21 cellular contexts compared by ENCODE assay signal in genomic region chr15:48505067-48505466, GRCh38.
DNase-seq lines count a peak whose midpoint lies in the region; ATAC-seq, FAIRE-seq and TF ChIP-seq lines count a peak whose summit lies in the region.
"Had no signal": no experiment of that assay in that cellular context is flagged by ENCODE, and none has a peak within 500 bp of the region (broad histone marks: within the 10 kb centered on the region; RNA-seq: fewer than 3 reads in every experiment).

No MANE protein-coding gene starts in this region.

- no peak for ATAC-seq in A549
- ATAC-seq in CD4-positive, alpha-beta T cell (ENCODE audit: poor library complexity) = no peak

- H3K27ac Mint-ChIP-seq in HFFc6 = peak overlapping the region; percentile 47
- peak overlapping the region; percentile 63 for H3K27ac Mint-ChIP-seq in chondrocyte (ENCODE audit: unreplicated experiment)
- peak overlapping the region; percentile 54 for H3K27ac Mint-ChIP-seq in osteocyte (ENCODE audit: unreplicated experiment)
- H3K27ac Mint-ChIP-seq in CD4-positive, alpha-beta T cell = no peak overlapping the region
- H3K27ac Mint-ChIP-seq: B cell; CD4-positive, alpha-beta memory T cell had no signal

- no peak for TF ChIP-seq RAD21 in A549 (conservative IDR thresholded peaks at IDR 0.05 in 1 of 2, IDR thresholded peaks at IDR 0.05 in 1 of 2)

- H3K4me3 Mint-ChIP-seq in HFFc6 (no peak overlapping the region), chondrocyte (ENCODE audit: unreplicated experiment) (no peak overlapping the region), osteocyte (ENCODE audit: unreplicated experiment) (no peak overlapping the region)
- H3K4me3 Mint-ChIP-seq in CD4-positive, alpha-beta T cell = no peak overlapping the region
- H3K4me3 Mint-ChIP-seq: B cell; CD4-positive, alpha-beta memory T cell had no signal

- H3K4me3 ChIP-seq in A549 = no peak overlapping the region
- H3K4me3 ChIP-seq in A673 (ENCODE audit: low read depth, low read length, poor library complexity, severe bottlenecking) = no peak overlapping the region
- H3K4me3 ChIP-seq: BLaER1, HAP-1 had no signal

- H3K27ac ChIP-seq in A549 = no peak overlapping the region
- no peak overlapping the region for H3K27ac ChIP-seq in CD4-positive, alpha-beta T cell (ENCODE audit: low read depth, low read length)
- no peak overlapping the region for H3K27ac ChIP-seq in A673 (ENCODE audit: low read depth, low read length, poor library complexity, severe bottlenecking)
- H3K27ac ChIP-seq: BLaER1, C4-2B had no signal

- POLR2A ChIA-PET in A549 (lab: Yijun Ruan, JAX) (no interaction called here), A673 (lab: Charles Lee; ENCODE audit: low non-redundant PET) (no interaction called here)
- POLR2A ChIA-PET in CD4-positive, alpha-beta T cell (lab: Charles Lee) = no interaction called here

- H3K4me1 ChIP-seq in A549 = no peaks in the 10 kb centered on the region
- H3K4me1 ChIP-seq in A673 (ENCODE audit: insufficient read depth, low read length, poor library complexity, severe bottlenecking) = no peaks in the 10 kb centered on the region
- H3K4me1 ChIP-seq: HAP-1 had no signal

- TF ChIP-seq CTCF in A549 (IDR thresholded peaks at IDR 0.05) (no peak), HFFc6 (IDR thresholded peaks at IDR 0.05) (no peak), chondrocyte (IDR thresholded peaks at IDR 0.05) (no peak), osteocyte (IDR thresholded peaks at IDR 0.05) (no peak), A673 (conservative IDR thresholded peaks at IDR 0.05; ENCODE audit: low read depth, low read length) (no peak)
- TF ChIP-seq CTCF in CD4-positive, alpha-beta T cell (IDR thresholded peaks at IDR 0.05) = no peak

- H3K4me1 Mint-ChIP-seq in HFFc6 (ENCODE audit: low read depth) = peaks cover 44% of the 10 kb centered on the region
- peaks cover 13% of the 10 kb centered on the region for H3K4me1 Mint-ChIP-seq in chondrocyte (ENCODE audit: low read depth)
- H3K4me1 Mint-ChIP-seq in osteocyte (ENCODE audit: unreplicated experiment) = peaks cover 2% of the 10 kb centered on the region
- no peaks in the 10 kb centered on the region for H3K4me1 Mint-ChIP-seq in CD4-positive, alpha-beta T cell (ENCODE audit: low read depth)
- H3K4me1 Mint-ChIP-seq: B cell had no signal

- H3K9me3 Mint-ChIP-seq in HFFc6 (no peaks in the 10 kb centered on the region), chondrocyte (ENCODE audit: low read depth) (no peaks in the 10 kb centered on the region), osteocyte (ENCODE audit: unreplicated experiment) (no peaks in the 10 kb centered on the region)
- H3K9me3 Mint-ChIP-seq in CD4-positive, alpha-beta T cell = no peaks in the 10 kb centered on the region
- H3K9me3 Mint-ChIP-seq: CD4-positive, alpha-beta memory T cell had no signal

- FAIRE-seq in A549 (lab: Jason Lieb, UNC) = no peak
- FAIRE-seq: GM12891, H54 had no signal

- 88% methylated on average over 3 of the region's 3 CpGs for WGBS in A549 (ENCODE audit: missing lambda C conversion rate)

- H3K9me3 ChIP-seq in A549 (no peaks in the 10 kb centered on the region), A673 (ENCODE audit: low read depth, low read length, poor library complexity, severe bottlenecking) (no peaks in the 10 kb centered on the region)
- no peaks in the 10 kb centered on the region for H3K9me3 ChIP-seq in CD4-positive, alpha-beta T cell (ENCODE audit: control insufficient read depth, low read length)
- H3K9me3 ChIP-seq: BLaER1, HAP-1 had no signal

- CTCF ChIA-PET in A549 (lab: Yijun Ruan, JAX) = no interaction called here
- CTCF ChIA-PET in CD4-positive, alpha-beta T cell (lab: Charles Lee) = no interaction called here
- CTCF ChIA-PET in A673 (lab: Charles Lee) = no interaction called here

- no peaks in the 10 kb centered on the region for H3K27me3 ChIP-seq in CD4-positive, alpha-beta T cell (ENCODE audit: control insufficient read depth, insufficient read depth, low read length)
- no peaks in the 10 kb centered on the region for H3K27me3 ChIP-seq in A673 (replicated peaks; ENCODE audit: insufficient read depth, low read depth, low read length, poor library complexity)
- H3K27me3 ChIP-seq: BLaER1 had no signal

- peaks cover 12% of the 10 kb centered on the region for H3K27me3 Mint-ChIP-seq in HFFc6 (ENCODE audit: insufficient read depth)
- H3K27me3 Mint-ChIP-seq in chondrocyte (ENCODE audit: low read depth) = no peaks in the 10 kb centered on the region
- no peaks in the 10 kb centered on the region for H3K27me3 Mint-ChIP-seq in osteocyte (ENCODE audit: unreplicated experiment)
- H3K27me3 Mint-ChIP-seq in CD4-positive, alpha-beta T cell = no peaks in the 10 kb centered on the region
- H3K27me3 Mint-ChIP-seq: B cell; CD4-positive, alpha-beta memory T cell had no signal

- no peak for TF ChIP-seq POLR2A in A549 (IDR thresholded peaks at IDR 0.05; ENCODE audit: low read length)

- DNase-seq in A549 (ENCODE audit: low read depth in 1 of 2, low spot score in 1 of 2) (no peak), HFFc6 (no peak), chondrocyte (ENCODE audit: low spot score) (no peak), osteocyte (ENCODE audit: extremely low spot score, unreplicated experiment) (no peak), HuH-7 (ENCODE audit: low spot score) (no peak), A673 (ENCODE audit: low spot score) (no peak)
- no peak for DNase-seq in CD4-positive, alpha-beta T cell
- DNase-seq: 8988T; Calu3; CD4-positive, alpha-beta memory T cell; COR-L47; DMS53; DMS79 treated with DMSO at 0.1 percent for 48 hours; GF-D8; GOT3 had no signal

- H3K4me2 ChIP-seq in A549 = no peak overlapping the region
- H3K4me2 ChIP-seq: BLaER1 had no signal

- no TSS peak for BruUV-seq in A673 (replicated peaks; lab: Mats Ljungman, UMichigan)

- peaks cover 74% of the 10 kb centered on the region for H3K36me3 Mint-ChIP-seq in HFFc6 (ENCODE audit: low read depth)
- H3K36me3 Mint-ChIP-seq in chondrocyte (ENCODE audit: low read depth) = peaks cover 66% of the 10 kb centered on the region
- H3K36me3 Mint-ChIP-seq in osteocyte (ENCODE audit: unreplicated experiment) = peaks cover 77% of the 10 kb centered on the region
- H3K36me3 Mint-ChIP-seq in CD4-positive, alpha-beta T cell (ENCODE audit: low read depth) = no peaks in the 10 kb centered on the region
- H3K36me3 Mint-ChIP-seq: CD4-positive, alpha-beta memory T cell had no signal

- no peaks in the 10 kb centered on the region for H3K36me3 ChIP-seq in A673 (ENCODE audit: insufficient read depth, low read length, poor library complexity, severe bottlenecking)
- H3K36me3 ChIP-seq: BLaER1, HAP-1 had no signal

- TF ChIP-seq EP300 in A549 (IDR thresholded peaks at IDR 0.05) = no peak

- intact Hi-C loops in CD4-positive, alpha-beta T cell (cut with DNase I, micrococcal nuclease) = no loop called here
- intact Hi-C loops in A673 (cut with micrococcal nuclease; ENCODE audit: unreplicated experiment) = loop anchor here (10.0 kb wide), 1 partner anchor 140 kb away; the partner anchor contains the start of gene FBN1

TF ChIP-seq in A549, 52 proteins besides CTCF, POLR2A, EP300 and RAD21:
- no peak for TF ChIP-seq HOXB5 (CRISPR knock-in tag; IDR thresholded peaks at IDR 0.05)
- TF ChIP-seq MAFK (IDR thresholded peaks at IDR 0.05; ENCODE audit: partially characterized antibody) = peak; percentile 56
